Comparison of ENCODE assay signal across 9 cellular contexts in the genomic region with DNA sequence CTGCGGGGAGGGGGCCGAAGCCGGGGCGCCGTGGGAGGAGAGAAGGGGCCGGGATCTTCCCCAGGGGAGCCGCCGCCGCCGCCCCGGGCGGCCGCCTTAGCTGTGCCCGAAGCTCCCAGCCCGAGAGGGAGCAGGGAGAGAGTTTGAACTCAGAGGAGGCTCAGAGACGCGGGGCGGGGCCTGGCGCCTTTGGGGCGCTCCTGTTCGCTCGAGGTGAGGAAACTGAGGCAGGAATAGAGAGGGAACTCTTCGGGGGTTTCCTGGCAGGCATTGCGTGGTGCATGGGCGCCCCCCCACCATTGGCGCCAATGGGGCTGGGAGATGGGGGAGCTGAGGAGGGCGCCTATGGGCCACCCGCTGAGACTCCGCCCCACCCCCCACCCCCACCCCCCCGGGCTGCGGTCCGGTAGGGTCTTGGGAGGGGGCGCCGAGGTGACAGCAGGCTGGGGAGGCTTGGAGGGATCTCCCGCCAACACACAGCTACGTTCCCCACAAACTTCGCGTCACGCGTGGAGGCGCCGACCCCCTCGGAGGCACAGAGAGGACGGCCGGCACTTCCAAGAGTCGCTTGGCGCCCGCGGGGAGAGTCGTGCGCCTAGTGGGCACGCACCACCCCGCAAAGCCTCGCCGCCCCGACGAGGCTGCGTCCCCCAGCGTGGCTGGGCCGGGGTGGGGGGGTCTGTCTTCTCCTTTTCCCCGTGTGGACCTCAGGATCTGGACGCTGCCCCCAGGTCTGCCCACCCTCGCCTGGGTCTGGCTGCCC. TPM values are rescaled to one million over a fixed set of nuclear protein-coding genes. Genes with fewer than 3 reads are reported as not detected.
DNase-seq lines count a peak whose midpoint lies in the region; ATAC-seq and TF ChIP-seq lines count a peak whose summit lies in the region.
"Had no signal": no experiment of that assay in that cellular context is flagged by ENCODE, and none has a peak within 500 bp of the region (broad histone marks: within the 10 kb centered on the region; RNA-seq: fewer than 3 reads in every experiment).

No MANE protein-coding gene starts in this region.

- peak overlapping the region; percentile 97 for H3K4me3 ChIP-seq in MG63
- H3K4me3 ChIP-seq in heart right ventricle, result peak overlapping the region; percentile 79 to 100 (median 98)

- H3K27me3 ChIP-seq in MG63, result no peaks in the 10 kb centered on the region
- H3K27me3 ChIP-seq in heart right ventricle, result no peaks in the 10 kb centered on the region

- H3K4me1 ChIP-seq in heart right ventricle, result peaks cover 18 to 72% (median 59%) of the 10 kb centered on the region in 9 donors

- H3K27me3 Mint-ChIP-seq in activated naive CD4-positive, alpha-beta T cell treated with anti-CD3 and anti-CD28 coated beads, Interleukin-2, amount 50 U/mL, for 24 hours, result no peaks in the 10 kb centered on the region
- H3K27me3 Mint-ChIP-seq in progenitor cell of endocrine pancreas, result no peaks in the 10 kb centered on the region

- intact Hi-C loops in heart right ventricle (cut with DNase I), result loop anchor here in 3 of 10 donors (10.0 kb wide), 2 partner anchors 244 to 254 kb away; a partner anchor contains a TSS

- H3K9me3 ChIP-seq in MG63, result no peaks in the 10 kb centered on the region
- no peaks in the 10 kb centered on the region for H3K9me3 ChIP-seq in heart right ventricle

- peaks cover 2% of the 10 kb centered on the region for H3K36me3 Mint-ChIP-seq in activated naive CD4-positive, alpha-beta T cell treated with anti-CD3 and anti-CD28 coated beads, Interleukin-2, amount 50 U/mL, for 24 hours
- peaks cover 3% of the 10 kb centered on the region for H3K36me3 Mint-ChIP-seq in progenitor cell of endocrine pancreas (ENCODE audit: insufficient read depth)

- DNase-seq in EL (peak; percentile 36), MG63 (peak; percentile 31), heart right ventricle (peak; percentile 52 to 55), progenitor cell of endocrine pancreas (ENCODE audit: low spot score, unreplicated experiment) (no peak)

- TF ChIP-seq CTCF in heart right ventricle (IDR thresholded peaks at IDR 0.05) (no peak), progenitor cell of endocrine pancreas (IDR thresholded peaks at IDR 0.05; ENCODE audit: unreplicated experiment) (no peak)

- ATAC-seq in heart right ventricle (peak in 1 of 8 donors; percentile 2), GM21515 (IDR thresholded peaks at IDR 0.05; ENCODE audit: unreplicated experiment) (no peak), GM21423 (IDR thresholded peaks at IDR 0.05; ENCODE audit: unreplicated experiment) (no peak), GM21786 (IDR thresholded peaks at IDR 0.05; ENCODE audit: unreplicated experiment) (no peak)

- H3K4me3 Mint-ChIP-seq in activated naive CD4-positive, alpha-beta T cell treated with anti-CD3 and anti-CD28 coated beads, Interleukin-2, amount 50 U/mL, for 24 hours, result peak overlapping the region; percentile 93
- peak overlapping the region; percentile 91 for H3K4me3 Mint-ChIP-seq in progenitor cell of endocrine pancreas (ENCODE audit: low read depth)

- H3K4me1 Mint-ChIP-seq in activated naive CD4-positive, alpha-beta T cell treated with anti-CD3 and anti-CD28 coated beads, Interleukin-2, amount 50 U/mL, for 24 hours, result peaks cover 58% of the 10 kb centered on the region
- H3K4me1 Mint-ChIP-seq in progenitor cell of endocrine pancreas (ENCODE audit: low read depth), result peaks cover 16% of the 10 kb centered on the region

- no peak overlapping the region for H3K27ac Mint-ChIP-seq in activated naive CD4-positive, alpha-beta T cell treated with anti-CD3 and anti-CD28 coated beads, Interleukin-2, amount 50 U/mL, for 24 hours
- peak overlapping the region; percentile 96 for H3K27ac Mint-ChIP-seq in progenitor cell of endocrine pancreas

- H3K27ac ChIP-seq in heart right ventricle, result peak overlapping the region; percentile 98 to 100 (median 100)

- 1% methylated on average over 51 to 63 of the region's 63 CpGs for WGBS in heart right ventricle, 2 donors

- no peaks in the 10 kb centered on the region for H3K9me3 Mint-ChIP-seq in activated naive CD4-positive, alpha-beta T cell treated with anti-CD3 and anti-CD28 coated beads, Interleukin-2, amount 50 U/mL, for 24 hours
- no peaks in the 10 kb centered on the region for H3K9me3 Mint-ChIP-seq in progenitor cell of endocrine pancreas (ENCODE audit: low read depth)

- peaks cover 35% of the 10 kb centered on the region for H3K36me3 ChIP-seq in MG63
- peaks cover 0 to 44% (median 37%) of the 10 kb centered on the region in 9 donors for H3K36me3 ChIP-seq in heart right ventricle

RNA-seq across cellular contexts. Expression of a gene that starts 0.7 kb away (rescaled TPM):
- total RNA-seq in MG63 (2014; rRNA removed; shearing (Covaris generic); ENCODE audit: low replicate concordance), result 82.9 and 84.6 TPM in 2 replicates
- total RNA-seq in heart right ventricle, result 100 to 1,000 TPM in 2 of 10 donors, 10 to 100 TPM in 8; 77.9 to 118 (median 89.5) TPM
- 10 to 100 TPM; 84.2 to 95.0 TPM for polyA plus RNA-seq in heart right ventricle
- total RNA-seq in progenitor cell of endocrine pancreas, result 102 and 108 TPM in 2 replicates

RNA-seq across cellular contexts. Expression of a gene that starts 18.3 kb away (rescaled TPM):
- 0.03 TPM in 1 of 2 replicates, not detected in the other for total RNA-seq in MG63 (2014; rRNA removed; shearing (Covaris generic); ENCODE audit: low replicate concordance)
- 1 to 10 TPM in 9 of 10 donors, under 1 TPM in 1; 0.64 to 9.1 (median 4.0) TPM for total RNA-seq in heart right ventricle
- 1 to 10 TPM; 4.5 to 8.0 TPM for polyA plus RNA-seq in heart right ventricle
- 0.33 and 0.34 TPM in 2 replicates for total RNA-seq in progenitor cell of endocrine pancreas
- total RNA-seq: SK-MEL-5 had no signal

RNA-seq across cellular contexts. Expression of a gene that starts 18.6 kb away (rescaled TPM):
- not detected in 2 replicates for total RNA-seq in MG63 (2014; rRNA removed; shearing (Covaris generic); ENCODE audit: low replicate concordance)
- total RNA-seq in heart right ventricle, result not detected
- polyA plus RNA-seq in heart right ventricle, result under 1 TPM in 1 of 2 donors, not detected in 1; 0.06 TPM
- total RNA-seq in progenitor cell of endocrine pancreas, result 281 and 305 TPM in 2 replicates

RNA-seq across cellular contexts. Expression of a gene that starts 43.7 kb away (rescaled TPM):
- not detected in 2 replicates for total RNA-seq in MG63 (2014; rRNA removed; shearing (Covaris generic); ENCODE audit: low replicate concordance)
- total RNA-seq in heart right ventricle, result not detected
- under 1 TPM in 1 of 2 donors, not detected in 1; 0.04 TPM for polyA plus RNA-seq in heart right ventricle
- total RNA-seq in progenitor cell of endocrine pancreas, result 3.3 and 3.8 TPM in 2 replicates
- total RNA-seq: SK-MEL-5 had no signal

Comparison
In these comparisons a context has a peak if more than half of its experiments do, and no peak if none do; other contexts are left out.
1. RNA of a gene that starts 18.6 kb away (total RNA-seq): 281 to 305 TPM in progenitor cell of endocrine pancreas; not detected in MG63 and not detected in heart right ventricle; every median in the first group is over 100 times any median in the second.